ENCODE assay signal across 1 cellular context in the genomic region with DNA sequence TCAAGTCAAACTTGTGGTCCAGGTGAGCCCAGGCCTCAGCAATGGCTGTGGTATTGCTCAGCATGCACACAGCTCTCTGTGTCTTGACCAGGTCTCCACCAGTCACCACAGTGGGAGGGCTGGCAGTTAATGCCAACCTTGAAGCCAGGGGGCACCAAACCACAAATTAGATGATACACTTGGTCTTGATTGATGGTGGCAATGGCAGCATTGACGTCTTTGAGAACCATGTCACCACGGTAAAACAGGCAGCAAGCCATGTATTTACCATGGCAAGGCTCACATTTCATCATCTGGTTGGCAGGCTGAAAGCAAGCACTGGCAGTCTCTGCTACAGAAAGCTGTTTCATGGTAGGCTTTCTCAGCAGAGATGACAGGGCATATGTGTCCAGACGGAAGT.
TF ChIP-seq lines count a peak whose summit lies in the region.

No MANE protein-coding gene starts in this region.

TF ChIP-seq in IMR-90, 13 proteins besides CTCF, POLR2A, EP300 and RAD21:
- TF ChIP-seq RFX5 (IDR thresholded peaks at IDR 0.05; ENCODE audit: low read depth, low read length), result no peak
- no peak for TF ChIP-seq RCOR1 (IDR thresholded peaks at IDR 0.05; ENCODE audit: insufficient replicate concordance, low read length)
- TF ChIP-seq MAZ (IDR thresholded peaks at IDR 0.05; ENCODE audit: borderline replicate concordance, low read depth, low read length), result no peak
- no peak for TF ChIP-seq USF2 (IDR thresholded peaks at IDR 0.05; ENCODE audit: low read depth, low read length)
- no peak for TF ChIP-seq MXI1 (IDR thresholded peaks at IDR 0.05; ENCODE audit: borderline replicate concordance, low read depth, low read length)
- TF ChIP-seq BHLHE40 (IDR thresholded peaks at IDR 0.05; ENCODE audit: low read depth, low read length), result no peak
- TF ChIP-seq SMC3 (IDR thresholded peaks at IDR 0.05; ENCODE audit: low read depth, low read length), result no peak
- no peak for TF ChIP-seq CHD1 (IDR thresholded peaks at IDR 0.05; ENCODE audit: low read depth, low read length)
- TF ChIP-seq NFE2L2 (IDR thresholded peaks at IDR 0.05; ENCODE audit: low read depth, low read length), result no peak
- TF ChIP-seq FOS (IDR thresholded peaks at IDR 0.05; ENCODE audit: low read depth, low read length), result no peak
- no peak for TF ChIP-seq CEBPB (IDR thresholded peaks at IDR 0.05; ENCODE audit: low read depth, low read length)
- TF ChIP-seq, protein P1, sequence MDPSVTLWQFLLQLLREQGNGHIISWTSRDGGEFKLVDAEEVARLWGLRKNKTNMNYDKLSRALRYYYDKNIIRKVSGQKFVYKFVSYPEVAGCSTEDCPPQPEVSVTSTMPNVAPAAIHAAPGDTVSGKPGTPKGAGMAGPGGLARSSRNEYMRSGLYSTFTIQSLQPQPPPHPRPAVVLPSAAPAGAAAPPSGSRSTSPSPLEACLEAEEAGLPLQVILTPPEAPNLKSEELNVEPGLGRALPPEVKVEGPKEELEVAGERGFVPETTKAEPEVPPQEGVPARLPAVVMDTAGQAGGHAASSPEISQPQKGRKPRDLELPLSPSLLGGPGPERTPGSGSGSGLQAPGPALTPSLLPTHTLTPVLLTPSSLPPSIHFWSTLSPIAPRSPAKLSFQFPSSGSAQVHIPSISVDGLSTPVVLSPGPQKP (IDR thresholded peaks at IDR 0.05; ENCODE audit: borderline replicate concordance, low read depth, low read length), result no peak
- TF ChIP-seq MAFK (IDR thresholded peaks at IDR 0.05; ENCODE audit: low read depth, low read length), result no peak
